In the genomic region with DNA sequence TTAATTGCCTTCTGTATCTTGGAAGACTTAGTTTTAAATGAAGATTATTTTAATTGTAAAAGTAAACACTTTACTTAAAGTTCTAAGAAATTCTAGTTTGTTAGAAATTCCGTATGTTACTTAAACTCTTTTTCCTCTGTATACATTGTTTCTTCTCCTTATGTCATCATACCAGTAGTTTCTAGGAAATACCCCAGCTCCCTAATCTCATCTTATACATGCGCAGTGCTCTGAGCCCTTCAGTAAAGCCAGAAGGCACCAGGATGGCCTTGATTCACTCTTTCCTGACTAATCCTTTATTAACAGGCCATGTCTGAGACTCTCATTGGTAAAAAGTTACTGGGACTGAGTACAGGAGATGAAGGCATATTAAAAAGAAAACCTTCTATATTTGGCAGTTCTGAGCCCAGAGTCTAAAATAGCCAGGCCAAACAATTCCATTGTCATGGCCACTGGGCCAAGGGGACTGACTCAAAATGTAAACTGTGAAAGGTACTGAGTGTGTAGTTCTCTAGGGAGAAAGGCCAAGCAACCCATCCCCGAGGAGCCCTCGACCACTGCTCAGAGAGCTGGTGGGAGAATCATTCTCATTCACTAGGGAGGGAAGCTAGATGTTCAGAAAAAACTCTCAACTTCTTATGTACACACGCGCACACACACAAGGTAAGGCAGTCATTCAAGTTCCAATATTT, we compare ENCODE assay signal across 20 cellular contexts. TPM values are rescaled to one million over a fixed set of nuclear protein-coding genes. Genes with fewer than 3 reads are reported as not detected.
A peak's percentile ranks its signal among the peaks of the same experiment; 100 is the strongest.
DNase-seq lines count a peak whose midpoint lies in the region; ATAC-seq, FAIRE-seq and TF ChIP-seq lines count a peak whose summit lies in the region.
"Had no signal": no experiment of that assay in that cellular context is flagged by ENCODE, and none has a peak within 500 bp of the region (broad histone marks: within the 10 kb centered on the region; RNA-seq: fewer than 3 reads in every experiment).

No MANE protein-coding gene starts in this region.

- H3K9ac ChIP-seq in K562 (ENCODE audit: insufficient read depth in 1 of 2, low read depth in 2 of 2, low read length in 2 of 2), result no peak overlapping the region

- CTCF ChIA-PET in K562 (lab: Yijun Ruan, JAX; ENCODE audit: low intra/inter-chr PET ratio) (no interaction called here), MCF 10A (lab: Yijun Ruan, JAX) (interaction anchor here (0.6 to 1.8 kb wide), 3 partner anchors 283 to 1776 kb away, joined by 3 to 6 read pairs (median 3); no protein-coding TSS in a partner anchor)

- H3K9me1 ChIP-seq in K562 (ENCODE audit: control insufficient read depth, insufficient read depth, low read length), result no peaks in the 10 kb centered on the region

- no peak overlapping the region for H2AFZ ChIP-seq in K562 (ENCODE audit: low read depth, low read length)
- H2AFZ ChIP-seq: GM23338 had no signal

- no peaks in the 10 kb centered on the region for H3K79me2 ChIP-seq in K562 (ENCODE audit: control insufficient read depth, insufficient read depth, low read length)

- TF ChIP-seq POLR2A in K562 (conservative IDR thresholded peaks at IDR 0.05) (no peak), esophagus muscularis mucosa (IDR thresholded peaks at IDR 0.05; ENCODE audit: low read depth) (no peak), sigmoid colon (IDR thresholded peaks at IDR 0.05) (no peak), uterus (IDR thresholded peaks at IDR 0.05) (no peak)

- no peak for TF ChIP-seq EP300 in K562 (IDR thresholded peaks at IDR 0.05; ENCODE audit: low read length)
- TF ChIP-seq EP300 in esophagus muscularis mucosa (IDR thresholded peaks at IDR 0.05), result no peak
- TF ChIP-seq EP300 in sigmoid colon (IDR thresholded peaks at IDR 0.05), result no peak

- H3K4me3 Mint-ChIP-seq in MCF 10A (ENCODE audit: unreplicated experiment), result no peak overlapping the region
- H3K4me3 Mint-ChIP-seq: CD4-positive, CD25-positive, alpha-beta regulatory T cell; GM23338 had no signal

- no peaks in the 10 kb centered on the region for H3K27me3 Mint-ChIP-seq in MCF 10A (ENCODE audit: insufficient read depth, unreplicated experiment)

- H3K4me1 ChIP-seq in K562 (replicated peaks in 1 of 2; ENCODE audit: control insufficient read depth in 2 of 2, insufficient read depth in 2 of 2, low read length in 2 of 2) (0 out of 5 replicates have a peak, but pooled peaks cover 0 to 7% of the 10 kb centered on the region in 2 experiments), esophagus muscularis mucosa (peaks cover 3 to 33% (median 29%) of the 10 kb centered on the region in 4 donors), sigmoid colon (peaks cover 0 to 40% (median 36%) of the 10 kb centered on the region in 4 donors), uterus (no peaks in the 10 kb centered on the region)
- H3K4me1 ChIP-seq: Peyer's patch, SJCRH30 had no signal

- H3K4me3 ChIP-seq in K562, result no peak overlapping the region
- no peak overlapping the region for H3K4me3 ChIP-seq in esophagus muscularis mucosa
- no peak overlapping the region for H3K4me3 ChIP-seq in sigmoid colon
- no peak overlapping the region for H3K4me3 ChIP-seq in uterus
- H3K4me3 ChIP-seq: GM23338, Peyer's patch, SJCRH30 had no signal

- TF ChIP-seq CTCF in K562 (IDR thresholded peaks at IDR 0.05 in 2 of 3, conservative IDR thresholded peaks at IDR 0.05 in 1 of 3; ENCODE audit: insufficient read depth in 2 of 3, low read depth in 1 of 3, low read length in 3 of 3) (no peak), esophagus muscularis mucosa (IDR thresholded peaks at IDR 0.05) (no peak), sigmoid colon (IDR thresholded peaks at IDR 0.05) (no peak), uterus (IDR thresholded peaks at IDR 0.05) (no peak), MCF 10A (IDR thresholded peaks at IDR 0.05; ENCODE audit: unreplicated experiment) (no peak)

- peaks cover 11% of the 10 kb centered on the region for H3K4me1 Mint-ChIP-seq in MCF 10A (ENCODE audit: insufficient read depth, unreplicated experiment)
- H3K4me1 Mint-ChIP-seq: CD4-positive, CD25-positive, alpha-beta regulatory T cell; GM23338 had no signal

- no peak overlapping the region for H3K27ac Mint-ChIP-seq in MCF 10A (ENCODE audit: low read depth, unreplicated experiment)
- H3K27ac Mint-ChIP-seq: CD4-positive, CD25-positive, alpha-beta regulatory T cell; GM23338 had no signal

- DNase-seq in K562 (ENCODE audit: extremely low read depth in 1 of 4, low spot score in 3 of 4) (no peak), esophagus muscularis mucosa (ENCODE audit: extremely low spot score) (no peak), sigmoid colon (no peak), uterus (no peak), LoVo (ENCODE audit: low spot score) (no peak), MCF 10A (ENCODE audit: unreplicated experiment) (no peak)
- DNase-seq: CD4-positive, CD25-positive, alpha-beta regulatory T cell; EL; GF-D8; HCEC 1CT; NCI-H1092; NCI-H1436; NCI-H2029; NCI-H2227 treated with DMSO at 0.1 percent for 48 hours; NCI-H510A; NCI-H748 treated with DMSO at 0.1 percent for 48 hours; Peyer's patch; SJCRH30 had no signal

- POLR2A ChIA-PET in K562 (lab: Yijun Ruan, JAX) (interaction anchor here (1.5 kb wide), 1 partner anchor 15 kb away, joined by 3 read pairs; no protein-coding TSS in a partner anchor), MCF 10A (lab: Yijun Ruan, JAX) (interaction anchor here (1.2 kb wide), 1 partner anchor 9 kb away, joined by 3 read pairs; no protein-coding TSS in a partner anchor)

- H3K27me3 ChIP-seq in K562 (ENCODE audit: control insufficient read depth in 2 of 2, insufficient read depth in 2 of 2, low read length in 2 of 2) (peaks cover 0 to 4% of the 10 kb centered on the region in 2 experiments; a peak in 2 of 5 replicates), esophagus muscularis mucosa (no peaks in the 10 kb centered on the region), sigmoid colon (no peaks in the 10 kb centered on the region), uterus (no peaks in the 10 kb centered on the region)
- H3K27me3 ChIP-seq: Peyer's patch had no signal

- H3K36me3 ChIP-seq in K562 (ENCODE audit: control insufficient read depth, insufficient read depth, low read length) (no peaks in the 10 kb centered on the region), esophagus muscularis mucosa (no peaks in the 10 kb centered on the region), sigmoid colon (no peaks in the 10 kb centered on the region), uterus (no peaks in the 10 kb centered on the region)
- H3K36me3 ChIP-seq: Peyer's patch, SJCRH30 had no signal

- no peak overlapping the region for H3K27ac ChIP-seq in K562 (ENCODE audit: extremely low read depth, low read depth, low read length)
- peak overlapping the region; percentile 63 to 79 (median 70) for H3K27ac ChIP-seq in esophagus muscularis mucosa (replicated peaks in 1 of 4)
- peak overlapping the region; percentile 66 to 89 (median 80) for H3K27ac ChIP-seq in sigmoid colon
- H3K27ac ChIP-seq in uterus, result peak overlapping the region; percentile 8 to 43
- H3K27ac ChIP-seq: Peyer's patch, SJCRH30 had no signal

- H3K9me3 Mint-ChIP-seq in MCF 10A (ENCODE audit: unreplicated experiment), result peaks cover 13% of the 10 kb centered on the region
- H3K9me3 Mint-ChIP-seq: GM23338 had no signal

- ATAC-seq in K562, result peak; percentile 85
- no peak for ATAC-seq in HG03432 (IDR thresholded peaks at IDR 0.05; ENCODE audit: unreplicated experiment)
- ATAC-seq: GM23338 had no signal

- H4K20me1 ChIP-seq in K562 (replicated peaks; ENCODE audit: control insufficient read depth, insufficient read depth, low read length), result no peaks in the 10 kb centered on the region

- no peak for TF ChIP-seq RAD21 in K562 (CRISPR knock-in tag; conservative IDR thresholded peaks at IDR 0.05 in 1 of 2, IDR thresholded peaks at IDR 0.05 in 1 of 2)

- no peak overlapping the region for H3K4me2 ChIP-seq in K562 (ENCODE audit: insufficient read depth, low read length)
- H3K4me2 ChIP-seq: GM23338 had no signal

- H3K9me3 ChIP-seq in K562 (replicated peaks; ENCODE audit: control insufficient read depth, insufficient read depth, low read depth, low read length) (no peaks in the 10 kb centered on the region), esophagus muscularis mucosa (no peaks in the 10 kb centered on the region), sigmoid colon (no peaks in the 10 kb centered on the region), uterus (no peaks in the 10 kb centered on the region)
- H3K9me3 ChIP-seq: Peyer's patch, SJCRH30 had no signal

- FAIRE-seq in K562 (lab: Jason Lieb, UNC), result no peak

- peaks cover 6% of the 10 kb centered on the region for H3K36me3 Mint-ChIP-seq in MCF 10A (ENCODE audit: insufficient read depth, unreplicated experiment)

- no TSS peak for BruUV-seq in K562 (replicated peaks; lab: Mats Ljungman, UMichigan)
- no TSS peak for BruUV-seq in MCF 10A (replicated peaks; lab: Mats Ljungman, UMichigan)

- intact Hi-C loops in K562 (cut with micrococcal nuclease), result no loop called here
- intact Hi-C loops in esophagus muscularis mucosa (cut with DNase I), result no loop called here
- intact Hi-C loops in sigmoid colon (cut with DNase I), result loop anchor here (10.0 kb wide), 1 partner anchor 108 kb away; a partner anchor contains a TSS
- intact Hi-C loops in uterus (cut with DNase I; ENCODE audit: low total_unique reads), result no loop called here
- intact Hi-C loops in MCF 10A (cut with micrococcal nuclease), result no loop called here

- WGBS in K562 (ENCODE audit: insufficient coverage, low coverage, missing lambda C conversion rate), result 32% methylated on average over 6 of the region's 6 CpGs
- WGBS in esophagus muscularis mucosa, result 67% methylated on average over 6 of the region's 6 CpGs
- WGBS in sigmoid colon, 2 donors, result 88 to 93% methylated on average over 6 of the region's 6 CpGs

- in situ Hi-C loops in K562 (cut with MboI), result no loop called here

RNA-seq across cellular contexts. Expression of a gene that starts 25.0 kb away (rescaled TPM):
- total RNA-seq in K562 (2011; cell fraction: chromatin; rRNA removed; ENCODE audit: low replicate concordance), result 0.86 and 0.93 TPM in 2 replicates
- 0.67 and 0.79 TPM in 2 replicates for total RNA-seq in K562 (2011; cell fraction: nucleolus; rRNA removed)
- total RNA-seq in K562 (2011; cell fraction: nucleoplasm; rRNA removed), result 1.5 and 1.9 TPM in 2 replicates
- total RNA-seq in K562 (2014; rRNA removed) (0.37 TPM in 1 of 2 replicates, not detected in the other), K562 (2014; rRNA removed; fragmentation: Illumina TruSeq; extraction: Trizol) (0.18 and 0.19 TPM in 2 replicates), K562 (2015; rRNA removed; fragmentation: Illumina TruSeq; extraction: Trizol) (0.33 and 0.45 TPM in 2 replicates), K562 (2021) (0.54 and 0.60 TPM in 2 replicates), esophagus muscularis mucosa (under 1 TPM in 3 of 4 donors, not detected in 1; 0.26 to 0.52 (median 0.33) TPM), sigmoid colon (1 to 10 TPM in 2 of 4 donors, under 1 TPM in 1, not detected in 1; 0.99 to 1.9 (median 1.1) TPM), uterus (1 to 10 TPM in 1 of 4 donors, under 1 TPM in 1, not detected in 2; 0.35 to 5.4 TPM), MCF 10A (2022) (0.86 and 1.4 TPM in 2 replicates)
- polyA plus RNA-seq in K562 (2011; rRNA removed) (0.08 and 0.26 TPM in 2 replicates), K562 (2014; fragmentation: Illumina TruSeq; extraction: Trizol) (0.12 TPM in 1 of 2 replicates, not detected in the other), K562 (2014; fragmentation: Nextera tagmentation; extraction: Ambion mirVana) (under 1 TPM in 1 of 2 experiments, not detected in 1; 0.11 TPM), K562 (2014; rRNA removed) (0.24 TPM in 1 of 2 replicates, not detected in the other), sigmoid colon (under 1 TPM in 1 of 3 donors, not detected in 2; 0.58 TPM)
- polyA plus RNA-seq in K562 (2011; cell fraction: cytosol; rRNA removed), result 0.18 TPM in 1 of 2 replicates, not detected in the other
- polyA plus RNA-seq in K562 (2011; cell fraction: nucleus; rRNA removed), result 0.60 and 0.74 TPM in 2 replicates
- 0.14 and 0.25 TPM in 2 replicates for polyA plus RNA-seq in K562 (2012)
- polyA minus RNA-seq in K562 (2011; rRNA and poly(A)+ RNA removed), result 0.33 and 0.56 TPM in 2 replicates
- not detected in 2 replicates for polyA minus RNA-seq in K562 (2011; cell fraction: cytosol; rRNA and poly(A)+ RNA removed)
- polyA minus RNA-seq in K562 (2011; cell fraction: nucleus; rRNA and poly(A)+ RNA removed), result 0.67 TPM in 2 replicates
- polyA plus RNA-seq: CD4-positive, CD25-positive, alpha-beta regulatory T cell had no signal
